Comparison of ENCODE assay signal across 8 cellular contexts in genomic region chr11:57530215-57530595, GRCh38. TPM values are rescaled to one million over a fixed set of nuclear protein-coding genes. Genes with fewer than 3 reads are reported as not detected.
DNase-seq lines count a peak whose midpoint lies in the region; ATAC-seq, FAIRE-seq and TF ChIP-seq lines count a peak whose summit lies in the region.

No MANE protein-coding gene starts in this region.

- ATAC-seq in GM19025 (IDR thresholded peaks at IDR 0.05; ENCODE audit: low read depth, unreplicated experiment) (peak; percentile 1), omental fat pad (ENCODE audit: low FRiP score) (peak; percentile 2)

- DNase-seq in Peyer's patch (peak in 1 of 3 donors; percentile 48), epithelial cell of proximal tubule (ENCODE audit: low read depth) (no peak), omental fat pad (ENCODE audit: low spot score) (no peak), KG1 (lab: John Stamatoyannopoulos, UW) (no peak), ureter (ENCODE audit: low spot score) (no peak), MV-4-11 (lab: John Stamatoyannopoulos, UW) (no peak), GM12892 (ENCODE audit: insufficient read length) (no peak)

- H3K4me3 ChIP-seq in Peyer's patch (peak overlapping the region; percentile 59 to 83 (median 68)), epithelial cell of proximal tubule (ENCODE audit: low read depth, low read length) (peak overlapping the region; percentile 80)

- TF ChIP-seq POLR2A in Peyer's patch (IDR thresholded peaks at IDR 0.05): no peak
- no peak for TF ChIP-seq POLR2A in GM12892 (IDR thresholded peaks at IDR 0.05; ENCODE audit: low read depth, low read length)

- H3K36me3 ChIP-seq in Peyer's patch: peaks cover 0 to 5% (median 0%) of the 10 kb centered on the region in 3 donors

- peak overlapping the region; percentile 58 to 75 (median 66) for H3K27ac ChIP-seq in Peyer's patch

- no peaks in the 10 kb centered on the region for H3K27me3 ChIP-seq in Peyer's patch

- peaks cover 0 to 9% (median 6%) of the 10 kb centered on the region in 4 donors for H3K4me1 ChIP-seq in Peyer's patch

- H3K9me3 ChIP-seq in Peyer's patch: no peaks in the 10 kb centered on the region

- TF ChIP-seq CTCF in Peyer's patch (IDR thresholded peaks at IDR 0.05) (no peak), epithelial cell of proximal tubule (conservative IDR thresholded peaks at IDR 0.05; ENCODE audit: low read depth, low read length) (no peak), omental fat pad (IDR thresholded peaks at IDR 0.05) (no peak)

- FAIRE-seq in GM12892 (lab: Jason Lieb, UNC): no peak

RNA-seq across cellular contexts. Expression of gene TIMM10, which starts 0.3 kb away (rescaled TPM):
- 10 to 100 TPM; 16.8 to 39.6 (median 19.6) TPM for total RNA-seq in Peyer's patch
- total RNA-seq in epithelial cell of proximal tubule: 43.1 and 89.1 TPM in 2 replicates
- total RNA-seq in omental fat pad: 10 to 100 TPM; 42.9 to 49.0 (median 45.9) TPM
- total RNA-seq in ureter: 50.5 TPM
- 120 TPM for polyA plus RNA-seq in GM12892 (2012; ENCODE audit: missing spikeins)

RNA-seq across cellular contexts. Expression of gene SMTNL1, which starts 7.2 kb away (rescaled TPM):
- total RNA-seq in Peyer's patch (not detected), epithelial cell of proximal tubule (not detected in 2 replicates), omental fat pad (not detected), ureter (not detected)
- polyA plus RNA-seq in GM12892 (2012; ENCODE audit: missing spikeins): 0.21 TPM

RNA-seq across cellular contexts. Expression of gene SLC43A1, which starts 14.7 kb away (rescaled TPM):
- total RNA-seq in Peyer's patch (10 to 100 TPM in 3 of 4 donors, 1 to 10 TPM in 1; 4.6 to 19.0 (median 11.2) TPM), epithelial cell of proximal tubule (3.6 and 9.0 TPM in 2 replicates), omental fat pad (10 to 100 TPM; 11.5 to 40.4 (median 16.5) TPM), ureter (10.4 TPM)
- 8.5 TPM for polyA plus RNA-seq in GM12892 (2012; ENCODE audit: missing spikeins)

RNA-seq across cellular contexts. Expression of gene UBE2L6, which starts 37.3 kb away (rescaled TPM):
- 10 to 100 TPM; 15.6 to 66.0 (median 25.1) TPM for total RNA-seq in Peyer's patch
- 12.2 and 19.4 TPM in 2 replicates for total RNA-seq in epithelial cell of proximal tubule
- 100 to 1,000 TPM in 1 of 4 donors, 10 to 100 TPM in 3; 46.5 to 104 (median 52.6) TPM for total RNA-seq in omental fat pad
- 83.1 TPM for total RNA-seq in ureter
- 94.0 TPM for polyA plus RNA-seq in GM12892 (2012; ENCODE audit: missing spikeins)
